1 cellular context compared by ENCODE assay signal in the genomic region with DNA sequence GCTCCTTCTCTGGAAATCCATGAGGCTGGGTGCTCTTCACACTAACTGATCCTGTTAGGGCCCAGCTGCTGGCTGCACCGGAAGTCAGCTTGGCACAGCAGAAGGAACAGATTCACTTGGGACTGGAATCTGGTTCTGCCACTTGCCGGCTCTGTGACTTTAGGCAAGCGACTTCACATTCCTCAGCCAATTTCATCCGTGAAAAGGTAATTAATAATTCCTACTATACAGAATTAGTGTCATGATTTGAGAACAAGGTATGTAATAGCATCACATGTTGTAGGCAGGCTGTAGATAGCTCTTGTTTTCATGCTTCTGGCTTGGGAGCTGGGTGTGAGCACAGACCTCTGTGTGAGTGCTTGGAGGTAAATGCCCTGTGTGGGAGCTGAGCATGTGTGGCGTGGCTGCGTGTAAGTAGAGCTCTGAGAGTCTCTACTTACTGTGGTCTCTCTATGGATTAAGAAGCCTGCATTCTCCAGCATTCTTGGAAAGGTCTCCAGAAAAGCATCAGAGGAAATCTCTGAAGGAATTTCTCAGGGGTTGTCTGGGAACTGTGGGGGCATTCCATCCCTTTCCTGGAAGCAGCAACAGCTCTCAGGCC.
TF ChIP-seq lines count a peak whose summit lies in the region.

No MANE protein-coding gene starts in this region.

TF ChIP-seq in GM12878, 131 proteins besides CTCF, POLR2A, EP300 and RAD21 (continued from another document):
- TF ChIP-seq ZBTB4 (CRISPR knock-in tag; IDR thresholded peaks at IDR 0.05) (no peak), TAF1 (IDR thresholded peaks at IDR 0.05; ENCODE audit: borderline replicate concordance, low read depth, low read length) (no peak), HCFC1 (IDR thresholded peaks at IDR 0.05; ENCODE audit: low read length) (no peak)
